In the genomic region with DNA sequence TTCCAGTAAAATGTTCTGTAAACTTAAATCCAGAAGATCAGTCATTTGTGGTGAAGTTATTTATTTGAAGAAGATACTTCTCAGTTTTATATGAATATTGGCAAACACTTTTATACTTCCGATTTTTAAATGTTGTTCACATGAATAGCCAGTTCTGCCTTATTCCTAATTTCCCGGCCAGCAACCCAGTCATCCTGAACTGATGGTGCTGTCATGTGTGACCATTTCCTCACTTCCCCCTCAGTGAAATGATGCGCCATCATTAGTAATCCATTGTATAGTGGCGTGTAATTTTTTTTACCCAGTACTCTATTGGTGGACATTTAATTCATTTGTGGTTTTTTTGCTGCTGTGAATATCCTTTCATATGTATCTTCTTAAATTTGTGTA, we compare ENCODE assay signal across 1 cellular context.
TF ChIP-seq lines count a peak whose summit lies in the region.

No MANE protein-coding gene starts in this region.

TF ChIP-seq in IMR-90, 13 proteins besides CTCF, POLR2A, EP300 and RAD21:
- no peak for TF ChIP-seq MAZ (IDR thresholded peaks at IDR 0.05; ENCODE audit: borderline replicate concordance, low read depth, low read length)
- TF ChIP-seq, protein P1, sequence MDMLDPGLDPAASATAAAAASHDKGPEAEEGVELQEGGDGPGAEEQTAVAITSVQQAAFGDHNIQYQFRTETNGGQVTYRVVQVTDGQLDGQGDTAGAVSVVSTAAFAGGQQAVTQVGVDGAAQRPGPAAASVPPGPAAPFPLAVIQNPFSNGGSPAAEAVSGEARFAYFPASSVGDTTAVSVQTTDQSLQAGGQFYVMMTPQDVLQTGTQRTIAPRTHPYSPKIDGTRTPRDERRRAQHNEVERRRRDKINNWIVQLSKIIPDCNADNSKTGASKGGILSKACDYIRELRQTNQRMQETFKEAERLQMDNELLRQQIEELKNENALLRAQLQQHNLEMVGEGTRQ (IDR thresholded peaks at IDR 0.05; ENCODE audit: low read depth, low read length): no peak
- TF ChIP-seq, protein P2, sequence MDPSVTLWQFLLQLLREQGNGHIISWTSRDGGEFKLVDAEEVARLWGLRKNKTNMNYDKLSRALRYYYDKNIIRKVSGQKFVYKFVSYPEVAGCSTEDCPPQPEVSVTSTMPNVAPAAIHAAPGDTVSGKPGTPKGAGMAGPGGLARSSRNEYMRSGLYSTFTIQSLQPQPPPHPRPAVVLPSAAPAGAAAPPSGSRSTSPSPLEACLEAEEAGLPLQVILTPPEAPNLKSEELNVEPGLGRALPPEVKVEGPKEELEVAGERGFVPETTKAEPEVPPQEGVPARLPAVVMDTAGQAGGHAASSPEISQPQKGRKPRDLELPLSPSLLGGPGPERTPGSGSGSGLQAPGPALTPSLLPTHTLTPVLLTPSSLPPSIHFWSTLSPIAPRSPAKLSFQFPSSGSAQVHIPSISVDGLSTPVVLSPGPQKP (IDR thresholded peaks at IDR 0.05; ENCODE audit: borderline replicate concordance, low read depth, low read length): no peak
- TF ChIP-seq MAFK (IDR thresholded peaks at IDR 0.05; ENCODE audit: low read depth, low read length): no peak
- TF ChIP-seq CHD1 (IDR thresholded peaks at IDR 0.05; ENCODE audit: low read depth, low read length): no peak
- TF ChIP-seq FOS (IDR thresholded peaks at IDR 0.05; ENCODE audit: low read depth, low read length): no peak
- TF ChIP-seq CEBPB (IDR thresholded peaks at IDR 0.05; ENCODE audit: low read depth, low read length): no peak
- no peak for TF ChIP-seq MXI1 (IDR thresholded peaks at IDR 0.05; ENCODE audit: borderline replicate concordance, low read depth, low read length)
- no peak for TF ChIP-seq SMC3 (IDR thresholded peaks at IDR 0.05; ENCODE audit: low read depth, low read length)
- no peak for TF ChIP-seq NFE2L2 (IDR thresholded peaks at IDR 0.05; ENCODE audit: low read depth, low read length)
- TF ChIP-seq RFX5 (IDR thresholded peaks at IDR 0.05; ENCODE audit: low read depth, low read length): no peak
- no peak for TF ChIP-seq BHLHE40 (IDR thresholded peaks at IDR 0.05; ENCODE audit: low read depth, low read length)
